Comparison of ENCODE assay signal across 1 cellular context in the genomic region with DNA sequence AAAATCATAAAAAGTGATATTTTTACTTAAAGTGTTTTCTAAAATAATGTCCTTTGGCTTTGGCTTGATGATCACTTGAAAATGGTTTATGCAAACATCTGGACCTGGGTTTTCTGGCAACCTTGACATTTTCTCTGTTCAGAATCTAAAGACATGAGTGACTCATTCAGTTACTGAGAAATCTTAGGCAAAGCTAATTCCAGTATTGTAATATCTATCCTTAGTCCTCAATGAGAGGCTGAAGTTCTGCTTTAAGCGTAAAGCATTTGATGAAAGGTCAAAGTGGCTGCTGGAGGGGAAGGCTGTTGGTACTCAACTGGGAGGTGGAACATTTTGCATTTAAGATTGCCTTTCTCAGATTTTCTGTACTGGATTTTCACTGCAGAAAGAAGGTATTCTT.
TF ChIP-seq lines count a peak whose summit lies in the region.

No MANE protein-coding gene starts in this region.

TF ChIP-seq in HepG2, 621 proteins besides CTCF, POLR2A, EP300 and RAD21 (continued from another document):
- TF ChIP-seq, protein P1, sequence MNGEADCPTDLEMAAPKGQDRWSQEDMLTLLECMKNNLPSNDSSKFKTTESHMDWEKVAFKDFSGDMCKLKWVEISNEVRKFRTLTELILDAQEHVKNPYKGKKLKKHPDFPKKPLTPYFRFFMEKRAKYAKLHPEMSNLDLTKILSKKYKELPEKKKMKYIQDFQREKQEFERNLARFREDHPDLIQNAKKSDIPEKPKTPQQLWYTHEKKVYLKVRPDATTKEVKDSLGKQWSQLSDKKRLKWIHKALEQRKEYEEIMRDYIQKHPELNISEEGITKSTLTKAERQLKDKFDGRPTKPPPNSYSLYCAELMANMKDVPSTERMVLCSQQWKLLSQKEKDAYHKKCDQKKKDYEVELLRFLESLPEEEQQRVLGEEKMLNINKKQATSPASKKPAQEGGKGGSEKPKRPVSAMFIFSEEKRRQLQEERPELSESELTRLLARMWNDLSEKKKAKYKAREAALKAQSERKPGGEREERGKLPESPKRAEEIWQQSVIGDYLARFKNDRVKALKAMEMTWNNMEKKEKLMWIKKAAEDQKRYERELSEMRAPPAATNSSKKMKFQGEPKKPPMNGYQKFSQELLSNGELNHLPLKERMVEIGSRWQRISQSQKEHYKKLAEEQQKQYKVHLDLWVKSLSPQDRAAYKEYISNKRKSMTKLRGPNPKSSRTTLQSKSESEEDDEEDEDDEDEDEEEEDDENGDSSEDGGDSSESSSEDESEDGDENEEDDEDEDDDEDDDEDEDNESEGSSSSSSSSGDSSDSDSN (CRISPR knock-in tag; IDR thresholded peaks at IDR 0.05): no peak
- TF ChIP-seq, protein P2, sequence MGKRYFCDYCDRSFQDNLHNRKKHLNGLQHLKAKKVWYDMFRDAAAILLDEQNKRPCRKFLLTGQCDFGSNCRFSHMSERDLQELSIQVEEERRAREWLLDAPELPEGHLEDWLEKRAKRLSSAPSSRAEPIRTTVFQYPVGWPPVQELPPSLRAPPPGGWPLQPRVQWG (CRISPR knock-in tag; IDR thresholded peaks at IDR 0.05; ENCODE audit: borderline replicate concordance, low read depth): no peak
- TF ChIP-seq SNAPC2 (CRISPR knock-in tag; IDR thresholded peaks at IDR 0.05): no peak
- no peak for TF ChIP-seq RBM39 (IDR thresholded peaks at IDR 0.05; ENCODE audit: low read depth, low read length, poor library complexity, severe bottlenecking)
- no peak for TF ChIP-seq HMGA1 (CRISPR knock-in tag; conservative IDR thresholded peaks at IDR 0.05)
- TF ChIP-seq, protein P3, sequence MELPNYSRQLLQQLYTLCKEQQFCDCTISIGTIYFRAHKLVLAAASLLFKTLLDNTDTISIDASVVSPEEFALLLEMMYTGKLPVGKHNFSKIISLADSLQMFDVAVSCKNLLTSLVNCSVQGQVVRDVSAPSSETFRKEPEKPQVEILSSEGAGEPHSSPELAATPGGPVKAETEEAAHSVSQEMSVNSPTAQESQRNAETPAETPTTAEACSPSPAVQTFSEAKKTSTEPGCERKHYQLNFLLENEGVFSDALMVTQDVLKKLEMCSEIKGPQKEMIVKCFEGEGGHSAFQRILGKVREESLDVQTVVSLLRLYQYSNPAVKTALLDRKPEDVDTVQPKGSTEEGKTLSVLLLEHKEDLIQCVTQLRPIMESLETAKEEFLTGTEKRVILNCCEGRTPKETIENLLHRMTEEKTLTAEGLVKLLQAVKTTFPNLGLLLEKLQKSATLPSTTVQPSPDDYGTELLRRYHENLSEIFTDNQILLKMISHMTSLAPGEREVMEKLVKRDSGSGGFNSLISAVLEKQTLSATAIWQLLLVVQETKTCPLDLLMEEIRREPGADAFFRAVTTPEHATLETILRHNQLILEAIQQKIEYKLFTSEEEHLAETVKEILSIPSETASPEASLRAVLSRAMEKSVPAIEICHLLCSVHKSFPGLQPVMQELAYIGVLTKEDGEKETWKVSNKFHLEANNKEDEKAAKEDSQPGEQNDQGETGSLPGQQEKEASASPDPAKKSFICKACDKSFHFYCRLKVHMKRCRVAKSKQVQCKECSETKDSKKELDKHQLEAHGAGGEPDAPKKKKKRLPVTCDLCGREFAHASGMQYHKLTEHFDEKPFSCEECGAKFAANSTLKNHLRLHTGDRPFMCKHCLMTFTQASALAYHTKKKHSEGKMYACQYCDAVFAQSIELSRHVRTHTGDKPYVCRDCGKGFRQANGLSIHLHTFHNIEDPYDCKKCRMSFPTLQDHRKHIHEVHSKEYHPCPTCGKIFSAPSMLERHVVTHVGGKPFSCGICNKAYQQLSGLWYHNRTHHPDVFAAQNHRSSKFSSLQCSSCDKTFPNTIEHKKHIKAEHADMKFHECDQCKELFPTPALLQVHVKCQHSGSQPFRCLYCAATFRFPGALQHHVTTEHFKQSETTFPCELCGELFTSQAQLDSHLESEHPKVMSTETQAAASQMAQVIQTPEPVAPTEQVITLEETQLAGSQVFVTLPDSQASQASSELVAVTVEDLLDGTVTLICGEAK (IDR thresholded peaks at IDR 0.05): no peak
- TF ChIP-seq, protein P3 (CRISPR knock-in tag; IDR thresholded peaks at IDR 0.05): no peak
